ENCODE assay signal across 7 cellular contexts in the genomic region with DNA sequence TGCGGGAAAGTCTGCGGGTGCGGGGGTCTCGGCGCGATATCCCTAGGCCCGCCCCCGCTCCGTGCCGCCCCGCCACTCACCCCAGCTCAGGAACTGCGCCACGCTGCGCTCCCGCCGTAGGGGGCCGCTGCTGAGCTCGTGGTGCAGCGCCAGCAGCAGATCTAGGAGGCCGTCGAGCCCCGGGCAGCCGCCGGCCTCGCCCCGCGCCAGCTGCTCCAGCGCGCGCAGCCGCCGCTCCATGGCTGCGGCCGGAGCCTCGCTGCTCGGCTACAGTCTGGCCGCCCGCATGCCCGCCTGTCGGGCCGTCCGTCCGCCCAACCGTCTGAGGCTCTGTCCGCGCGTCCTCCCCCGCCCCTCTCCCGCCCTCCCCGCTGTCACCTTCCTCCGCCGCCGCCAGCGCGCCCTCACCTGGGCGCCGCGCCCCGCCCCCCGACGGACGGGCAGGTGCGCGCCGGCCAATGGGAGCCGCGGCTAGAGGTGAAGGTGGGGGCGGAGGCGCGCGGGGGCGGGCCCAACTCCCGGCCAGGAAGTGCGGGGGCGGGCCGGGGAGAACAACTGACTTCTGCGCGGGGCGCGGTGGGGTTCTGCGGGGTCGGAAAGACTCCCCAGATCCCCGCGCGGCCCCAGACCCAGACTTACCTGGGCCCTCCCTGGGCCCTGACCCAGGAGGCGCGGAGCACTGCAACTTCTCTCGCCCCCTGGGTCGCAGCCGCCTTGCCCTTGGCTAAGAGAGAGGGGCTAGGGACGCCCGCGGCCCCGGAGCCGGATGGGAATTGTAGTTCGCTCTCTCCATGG. TPM values are rescaled to one million over a fixed set of nuclear protein-coding genes. Genes with fewer than 3 reads are reported as not detected.
DNase-seq lines count a peak whose midpoint lies in the region; ATAC-seq, FAIRE-seq and TF ChIP-seq lines count a peak whose summit lies in the region.

A gene with protein sequence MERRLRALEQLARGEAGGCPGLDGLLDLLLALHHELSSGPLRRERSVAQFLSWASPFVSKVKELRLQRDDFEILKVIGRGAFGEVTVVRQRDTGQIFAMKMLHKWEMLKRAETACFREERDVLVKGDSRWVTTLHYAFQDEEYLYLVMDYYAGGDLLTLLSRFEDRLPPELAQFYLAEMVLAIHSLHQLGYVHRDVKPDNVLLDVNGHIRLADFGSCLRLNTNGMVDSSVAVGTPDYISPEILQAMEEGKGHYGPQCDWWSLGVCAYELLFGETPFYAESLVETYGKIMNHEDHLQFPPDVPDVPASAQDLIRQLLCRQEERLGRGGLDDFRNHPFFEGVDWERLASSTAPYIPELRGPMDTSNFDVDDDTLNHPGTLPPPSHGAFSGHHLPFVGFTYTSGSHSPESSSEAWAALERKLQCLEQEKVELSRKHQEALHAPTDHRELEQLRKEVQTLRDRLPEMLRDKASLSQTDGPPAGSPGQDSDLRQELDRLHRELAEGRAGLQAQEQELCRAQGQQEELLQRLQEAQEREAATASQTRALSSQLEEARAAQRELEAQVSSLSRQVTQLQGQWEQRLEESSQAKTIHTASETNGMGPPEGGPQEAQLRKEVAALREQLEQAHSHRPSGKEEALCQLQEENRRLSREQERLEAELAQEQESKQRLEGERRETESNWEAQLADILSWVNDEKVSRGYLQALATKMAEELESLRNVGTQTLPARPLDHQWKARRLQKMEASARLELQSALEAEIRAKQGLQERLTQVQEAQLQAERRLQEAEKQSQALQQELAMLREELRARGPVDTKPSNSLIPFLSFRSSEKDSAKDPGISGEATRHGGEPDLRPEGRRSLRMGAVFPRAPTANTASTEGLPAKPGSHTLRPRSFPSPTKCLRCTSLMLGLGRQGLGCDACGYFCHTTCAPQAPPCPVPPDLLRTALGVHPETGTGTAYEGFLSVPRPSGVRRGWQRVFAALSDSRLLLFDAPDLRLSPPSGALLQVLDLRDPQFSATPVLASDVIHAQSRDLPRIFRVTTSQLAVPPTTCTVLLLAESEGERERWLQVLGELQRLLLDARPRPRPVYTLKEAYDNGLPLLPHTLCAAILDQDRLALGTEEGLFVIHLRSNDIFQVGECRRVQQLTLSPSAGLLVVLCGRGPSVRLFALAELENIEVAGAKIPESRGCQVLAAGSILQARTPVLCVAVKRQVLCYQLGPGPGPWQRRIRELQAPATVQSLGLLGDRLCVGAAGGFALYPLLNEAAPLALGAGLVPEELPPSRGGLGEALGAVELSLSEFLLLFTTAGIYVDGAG (N-terminal part only) (minus strand): TSS at position 324 of the 795 bp plus-strand sequence. CDS start 84 bp downstream, at position 240.

- H3K27ac Mint-ChIP-seq in T-cell, result peak within 1 kb of the TSS; percentile 85 to 92

- H3K4me1 ChIP-seq in skeletal muscle satellite cell (ENCODE audit: control insufficient read depth, insufficient read depth, low read length), result peaks cover 12% of the 10 kb centered on the region

- H3K9ac ChIP-seq in skeletal muscle satellite cell (ENCODE audit: low read depth, low read length), result no peak within 1 kb of the TSS

- peak within 1 kb of the TSS; percentile 81 to 86 (median 85) for H3K4me3 Mint-ChIP-seq in T-cell

- H3K27me3 Mint-ChIP-seq in T-cell, result no peaks in the 10 kb centered on the region

- H3K36me3 ChIP-seq in skeletal muscle satellite cell (ENCODE audit: insufficient read depth, low read length), result no peaks in the 10 kb centered on the region

- peak within 1 kb of the TSS; percentile 72 for H3K4me2 ChIP-seq in skeletal muscle satellite cell (ENCODE audit: low read length)

- no peak for TF ChIP-seq POLR2A in GM12892 (IDR thresholded peaks at IDR 0.05; ENCODE audit: low read depth, low read length)

- no peaks in the 10 kb centered on the region for H3K9me3 ChIP-seq in skeletal muscle satellite cell (replicated peaks; ENCODE audit: low read length)

- H3K27me3 ChIP-seq in skeletal muscle satellite cell (ENCODE audit: control insufficient read depth, insufficient read depth, low read length), result no peaks in the 10 kb centered on the region

- no peaks in the 10 kb centered on the region for H3K9me3 Mint-ChIP-seq in T-cell

- peaks cover 1% of the 10 kb centered on the region for H3K36me3 Mint-ChIP-seq in T-cell

- FAIRE-seq in GM12892 (lab: Jason Lieb, UNC), result peak; percentile 90

- DNase-seq in GM12892 (ENCODE audit: insufficient read length), result peak; percentile 91
- peak; percentile 63 for DNase-seq in NCI-H128 (lab: John Stamatoyannopoulos, UW; ENCODE audit: unreplicated experiment)
- peak; percentile 45 to 82 (median 68) for DNase-seq in T-cell
- peak; percentile 86 for DNase-seq in astrocyte of the hippocampus (ENCODE audit: low read depth, low spot score)
- peak; percentile 91 for DNase-seq in hepatic stellate cell (ENCODE audit: low spot score)

- H3K4me3 ChIP-seq in skeletal muscle satellite cell (ENCODE audit: low read length), result peak within 1 kb of the TSS; percentile 56

- peaks cover 37 to 44% (median 41%) of the 10 kb centered on the region in 3 donors for H3K4me1 Mint-ChIP-seq in T-cell

- CTCF ChIA-PET in T-cell (lab: Charles Lee), result interaction anchor here (0.6 to 1.6 kb wide), 15 partner anchors 28 to 1160 kb away, joined by 3 to 8 read pairs (median 3); a partner anchor contains a TSS

- ATAC-seq in T-cell (replicated peaks in 1 of 4) (peak; percentile 72 to 78 (median 73)), GM21576 (IDR thresholded peaks at IDR 0.05; ENCODE audit: unreplicated experiment) (no peak)

- POLR2A ChIA-PET in T-cell (lab: Charles Lee), result interaction anchor here in 1 of 2 donors (0.6 kb wide), 1 partner anchor 53 kb away, joined by 5 read pairs; no protein-coding TSS in a partner anchor

RNA-seq across cellular contexts. Expression of the gene that starts here (rescaled TPM):
- 0.15 TPM for polyA plus RNA-seq in GM12892 (2012; ENCODE audit: missing spikeins)
- total RNA-seq in T-cell, result 10 to 100 TPM in 1 of 5 donors, 1 to 10 TPM in 4; 7.4 to 10.5 (median 9.1) TPM
- 0.25 TPM in 1 of 2 replicates, not detected in the other for total RNA-seq in skeletal muscle satellite cell (2012; rRNA removed)
